10 cellular contexts compared by ENCODE assay signal in genomic region chr18:76265375-76266225, GRCh38.
DNase-seq lines count a peak whose midpoint lies in the region; ATAC-seq and TF ChIP-seq lines count a peak whose summit lies in the region.
"Had no signal": no experiment of that assay in that cellular context is flagged by ENCODE, and none has a peak within 500 bp of the region (broad histone marks: within the 10 kb centered on the region; RNA-seq: fewer than 3 reads in every experiment).

No MANE protein-coding gene starts in this region.

- no TSS peak for BruUV-seq in MCF 10A (replicated peaks; lab: Mats Ljungman, UMichigan)

- intact Hi-C loops in breast epithelium (cut with DNase I; ENCODE audit: low total_unique reads) (no loop called here), MCF 10A (cut with micrococcal nuclease) (no loop called here), uterus (cut with DNase I; ENCODE audit: low total_unique reads) (no loop called here)
- intact Hi-C loops in activated CD8-positive, alpha-beta T cell treated with anti-CD3 and anti-CD28 coated beads for 36 hours (cut with micrococcal nuclease), result no loop called here

- TF ChIP-seq CTCF in breast epithelium (IDR thresholded peaks at IDR 0.05), result no peak
- no peak for TF ChIP-seq CTCF in MCF 10A (IDR thresholded peaks at IDR 0.05; ENCODE audit: unreplicated experiment)
- no peak for TF ChIP-seq CTCF in gastroesophageal sphincter (IDR thresholded peaks at IDR 0.05)
- TF ChIP-seq CTCF in omental fat pad (IDR thresholded peaks at IDR 0.05), result no peak
- TF ChIP-seq CTCF in uterus (IDR thresholded peaks at IDR 0.05), result no peak
- TF ChIP-seq CTCF in activated CD8-positive, alpha-beta T cell treated with anti-CD3 and anti-CD28 coated beads for 36 hours (IDR thresholded peaks at IDR 0.05), result no peak

- H3K36me3 ChIP-seq in breast epithelium (no peaks in the 10 kb centered on the region), gastroesophageal sphincter (no peaks in the 10 kb centered on the region), uterus (no peaks in the 10 kb centered on the region)

- TF ChIP-seq POLR2A in breast epithelium (IDR thresholded peaks at IDR 0.05) (no peak), gastroesophageal sphincter (IDR thresholded peaks at IDR 0.05) (no peak), uterus (IDR thresholded peaks at IDR 0.05) (no peak)

- no peaks in the 10 kb centered on the region for H3K9me3 Mint-ChIP-seq in MCF 10A (ENCODE audit: unreplicated experiment)
- H3K9me3 Mint-ChIP-seq in T-helper 2 cell treated with Interferon-gamma antibody and Interleukin-4, amounts not matched to agents 5 μg/mL and 100 μg/mL, for 36 hours, result no peaks in the 10 kb centered on the region
- no peaks in the 10 kb centered on the region for H3K9me3 Mint-ChIP-seq in activated CD8-positive, alpha-beta T cell treated with anti-CD3 and anti-CD28 coated beads for 36 hours

- H3K9me3 ChIP-seq in breast epithelium (no peaks in the 10 kb centered on the region), gastroesophageal sphincter (no peaks in the 10 kb centered on the region), uterus (no peaks in the 10 kb centered on the region)

- H3K27ac Mint-ChIP-seq in MCF 10A (ENCODE audit: low read depth, unreplicated experiment), result no peak overlapping the region
- H3K27ac Mint-ChIP-seq in T-helper 2 cell treated with Interferon-gamma antibody and Interleukin-4, amounts not matched to agents 5 μg/mL and 100 μg/mL, for 36 hours, result no peak overlapping the region
- no peak overlapping the region for H3K27ac Mint-ChIP-seq in activated CD8-positive, alpha-beta T cell treated with anti-CD3 and anti-CD28 coated beads for 36 hours

- POLR2A ChIA-PET in MCF 10A (lab: Yijun Ruan, JAX), result interaction anchor here (0.6 to 0.7 kb wide), 2 partner anchors 45 to 208 kb away, joined by 3 read pairs; no protein-coding TSS in a partner anchor
- POLR2A ChIA-PET in activated CD8-positive, alpha-beta T cell treated with anti-CD3 and anti-CD28 coated beads for 36 hours (lab: Charles Lee), result no interaction called here

- CTCF ChIA-PET in MCF 10A (lab: Yijun Ruan, JAX), result interaction anchor here (0.6 to 0.7 kb wide), 3 partner anchors 62 to 1658 kb away, joined by 3 to 6 read pairs (median 4); no protein-coding TSS in a partner anchor
- CTCF ChIA-PET in activated CD8-positive, alpha-beta T cell treated with anti-CD3 and anti-CD28 coated beads for 36 hours (lab: Charles Lee), result no interaction called here

- no peaks in the 10 kb centered on the region for H3K36me3 Mint-ChIP-seq in MCF 10A (ENCODE audit: insufficient read depth, unreplicated experiment)
- no peaks in the 10 kb centered on the region for H3K36me3 Mint-ChIP-seq in T-helper 2 cell treated with Interferon-gamma antibody and Interleukin-4, amounts not matched to agents 5 μg/mL and 100 μg/mL, for 36 hours (ENCODE audit: low read depth)
- no peaks in the 10 kb centered on the region for H3K36me3 Mint-ChIP-seq in activated CD8-positive, alpha-beta T cell treated with anti-CD3 and anti-CD28 coated beads for 36 hours (ENCODE audit: low read depth)

- H3K27ac ChIP-seq in breast epithelium (peak overlapping the region; percentile 79 to 97), gastroesophageal sphincter (peak overlapping the region; percentile 65 to 89 (median 86)), uterus (peak overlapping the region; percentile 94 to 98)

- DNase-seq in breast epithelium (ENCODE audit: low spot score in 2 of 2) (peak in 1 of 2 donors; percentile 48), MCF 10A (ENCODE audit: unreplicated experiment) (no peak), omental fat pad (ENCODE audit: low spot score) (no peak), uterus (peak; percentile 76 to 83), GM19238 (ENCODE audit: insufficient read length, low spot score) (no peak)
- DNase-seq in T-helper 2 cell treated with Interferon-gamma antibody and Interleukin-4, amounts not matched to agents 5 μg/mL and 100 μg/mL, for 36 hours (ENCODE audit: low spot score), result no peak
- no peak for DNase-seq in activated CD8-positive, alpha-beta T cell treated with anti-CD3 and anti-CD28 coated beads for 36 hours
- DNase-seq: hippocampal formation, NCI-H1105 treated with DMSO at 0.1 percent for 48 hours had no signal

- H3K4me1 Mint-ChIP-seq in MCF 10A (ENCODE audit: insufficient read depth, unreplicated experiment), result no peaks in the 10 kb centered on the region
- H3K4me1 Mint-ChIP-seq in T-helper 2 cell treated with Interferon-gamma antibody and Interleukin-4, amounts not matched to agents 5 μg/mL and 100 μg/mL, for 36 hours (ENCODE audit: low read depth), result no peaks in the 10 kb centered on the region
- H3K4me1 Mint-ChIP-seq in activated CD8-positive, alpha-beta T cell treated with anti-CD3 and anti-CD28 coated beads for 36 hours (ENCODE audit: low read depth), result no peaks in the 10 kb centered on the region

- no peaks in the 10 kb centered on the region for H3K27me3 Mint-ChIP-seq in MCF 10A (ENCODE audit: insufficient read depth, unreplicated experiment)
- H3K27me3 Mint-ChIP-seq in T-helper 2 cell treated with Interferon-gamma antibody and Interleukin-4, amounts not matched to agents 5 μg/mL and 100 μg/mL, for 36 hours (ENCODE audit: low read depth), result peaks cover 2% of the 10 kb centered on the region
- peaks cover 4% of the 10 kb centered on the region for H3K27me3 Mint-ChIP-seq in activated CD8-positive, alpha-beta T cell treated with anti-CD3 and anti-CD28 coated beads for 36 hours

- TF ChIP-seq EP300 in gastroesophageal sphincter (IDR thresholded peaks at IDR 0.05), result no peak

- H3K4me3 Mint-ChIP-seq in MCF 10A (ENCODE audit: unreplicated experiment), result no peak overlapping the region
- H3K4me3 Mint-ChIP-seq in T-helper 2 cell treated with Interferon-gamma antibody and Interleukin-4, amounts not matched to agents 5 μg/mL and 100 μg/mL, for 36 hours, result no peak overlapping the region
- H3K4me3 Mint-ChIP-seq in activated CD8-positive, alpha-beta T cell treated with anti-CD3 and anti-CD28 coated beads for 36 hours, result no peak overlapping the region

- WGBS in gastroesophageal sphincter (ENCODE audit: low coverage in 1 of 2), 2 donors, result 3 to 29% methylated on average over 2 to 4 of the region's 10 CpGs

- peaks cover 0 to 3% of the 10 kb centered on the region in 2 donors for H3K4me1 ChIP-seq in breast epithelium
- H3K4me1 ChIP-seq in gastroesophageal sphincter, result peaks cover 0 to 37% (median 3%) of the 10 kb centered on the region in 3 donors
- peaks cover 14 to 22% of the 10 kb centered on the region in 2 donors for H3K4me1 ChIP-seq in uterus

- ATAC-seq in gastroesophageal sphincter (peak; percentile 88), omental fat pad (ENCODE audit: low FRiP score) (peak; percentile 93)
- ATAC-seq in activated CD8-positive, alpha-beta T cell treated with anti-CD3 and anti-CD28 coated beads for 36 hours, result no peak

- H3K27me3 ChIP-seq in breast epithelium, result no peaks in the 10 kb centered on the region
- no peaks in the 10 kb centered on the region for H3K27me3 ChIP-seq in gastroesophageal sphincter
- H3K27me3 ChIP-seq in uterus, result no peaks in the 10 kb centered on the region

- H3K4me3 ChIP-seq in breast epithelium, result peak overlapping the region; percentile 18 to 55 (median 26)
- peak overlapping the region; percentile 4 to 42 for H3K4me3 ChIP-seq in gastroesophageal sphincter
- H3K4me3 ChIP-seq in uterus, result peak overlapping the region in 1 of 2 donors; percentile 26

Comparison
In these comparisons a context has a peak if more than half of its experiments do, and no peak if none do; other contexts are left out.
1. DNase-seq: peak in uterus (2 of 2); none in MCF 10A (single experiment), omental fat pad (single experiment), GM19238 (single experiment), T-helper 2 cell treated with Interferon-gamma antibody and Interleukin-4, amounts not matched to agents 5 μg/mL and 100 μg/mL, for 36 hours (single experiment) and activated CD8-positive, alpha-beta T cell treated with anti-CD3 and anti-CD28 coated beads for 36 hours (single experiment).
2. Peak in every context shown above with its lines, with median percentiles within 50 percentile points of each other: H3K27ac ChIP-seq.